20 cellular contexts compared by ENCODE assay signal in the genomic region with DNA sequence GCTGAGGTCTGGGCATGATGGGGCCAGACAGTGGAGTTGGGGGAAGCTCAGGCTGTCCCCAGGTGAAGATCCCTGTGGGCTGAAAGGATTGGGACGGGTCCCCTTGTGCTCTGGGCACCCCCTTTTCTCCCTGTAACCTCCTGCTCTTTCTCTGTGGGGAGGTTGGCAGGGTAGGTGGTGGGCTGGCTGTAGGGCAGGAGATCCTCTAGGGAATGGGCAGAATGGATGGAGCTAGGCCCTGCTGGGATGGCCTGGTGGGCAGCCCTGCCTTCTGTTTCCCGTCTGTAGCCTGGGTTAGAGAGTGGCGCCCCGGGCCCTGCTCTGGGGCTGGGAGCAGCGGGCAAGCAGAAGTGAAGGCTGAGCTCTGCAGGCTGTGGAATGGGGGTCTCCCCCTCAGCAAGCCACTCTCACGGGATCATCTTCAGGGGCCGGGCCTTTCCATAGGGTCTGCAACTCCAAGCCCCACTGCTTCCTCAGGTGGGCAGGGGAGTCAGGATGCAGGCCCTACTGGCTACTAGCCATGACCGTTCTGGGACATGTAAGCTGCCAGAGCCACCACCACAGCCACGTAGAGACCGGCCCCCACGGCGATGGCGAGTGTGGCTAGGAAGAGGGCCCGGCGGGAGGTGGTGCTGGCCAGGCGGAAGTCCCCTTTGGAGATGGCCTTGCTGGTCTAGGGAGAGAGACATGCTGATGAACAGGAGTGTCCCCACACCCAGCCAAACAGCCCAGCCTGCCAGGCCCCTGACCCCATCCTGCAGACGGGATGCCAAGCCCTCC. TPM values are rescaled to one million over a fixed set of nuclear protein-coding genes. Genes with fewer than 3 reads are reported as not detected.
A peak's percentile ranks its signal among the peaks of the same experiment; 100 is the strongest.
DNase-seq lines count a peak whose midpoint lies in the region; ATAC-seq, FAIRE-seq and TF ChIP-seq lines count a peak whose summit lies in the region.
"Had no signal": no experiment of that assay in that cellular context is flagged by ENCODE, and none has a peak within 500 bp of the region (broad histone marks: within the 10 kb centered on the region; RNA-seq: fewer than 3 reads in every experiment).

No MANE protein-coding gene starts in this region.

- no peaks in the 10 kb centered on the region for H3K9me2 ChIP-seq in GM23338 (ENCODE audit: insufficient read depth)

- no peak for TF ChIP-seq POLR2A in GM12892 (IDR thresholded peaks at IDR 0.05; ENCODE audit: low read depth, low read length)

- no peaks in the 10 kb centered on the region for H4K20me1 ChIP-seq in GM23338 (replicated peaks; ENCODE audit: insufficient read depth)

- no peaks in the 10 kb centered on the region for H3K79me2 ChIP-seq in GM23338 (replicated peaks; ENCODE audit: insufficient read depth)

- no peaks in the 10 kb centered on the region for H3K36me3 ChIP-seq in GM23338 (ENCODE audit: insufficient read depth)

- H3K4me3 Mint-ChIP-seq in GM23338 (no peak overlapping the region), chondrocyte (ENCODE audit: unreplicated experiment) (no peak overlapping the region), memory B cell (peak overlapping the region; percentile 21)
- H3K4me3 Mint-ChIP-seq in stimulated activated naive B cell treated with anti-CD40 and anti-IgM and Interleukin-4, amounts not matched to agents 10 μg/mL and 1 μg/mL and 100 μg/mL, for 72 hours, result no peak overlapping the region
- no peak overlapping the region for H3K4me3 Mint-ChIP-seq in activated T-helper 17 cell treated with anti-CD3 and anti-CD28 coated beads, Interleukin-2, amount 50 U/mL, for 72 hours
- no peak overlapping the region for H3K4me3 Mint-ChIP-seq in natural killer cell treated with Interleukin-12 subunit alpha and Interleukin-12 subunit beta and Interleukin-15 and Interleukin-18, amount 100 ng/mL, for 72 hours
- H3K4me3 Mint-ChIP-seq: CD4-positive, alpha-beta T cell; IgD-negative memory B cell had no signal

- DNase-seq in GM23338 (ENCODE audit: low spot score), result no peak
- peak; percentile 72 for DNase-seq in chondrocyte (ENCODE audit: low spot score)
- no peak for DNase-seq in memory B cell (ENCODE audit: low spot score in 2 of 2)
- no peak for DNase-seq in stimulated activated naive B cell treated with anti-CD40 and anti-IgM and Interleukin-4, amounts not matched to agents 10 μg/mL and 1 μg/mL and 100 μg/mL, for 72 hours
- no peak for DNase-seq in GM12892 (ENCODE audit: insufficient read length)
- no peak for DNase-seq in NCI-H1930 (lab: John Stamatoyannopoulos, UW)
- no peak for DNase-seq in natural killer cell treated with Interleukin-12 subunit alpha and Interleukin-12 subunit beta and Interleukin-15 and Interleukin-18, amount 100 ng/mL, for 72 hours (ENCODE audit: low spot score)
- DNase-seq: CD4-positive, alpha-beta T cell; DMS79; KG1 had no signal

- H3K27me3 ChIP-seq in GM23338 (ENCODE audit: insufficient read depth), result no peaks in the 10 kb centered on the region

- H3F3A ChIP-seq in GM23338 (replicated peaks; ENCODE audit: low read depth), result peaks cover 5% of the 10 kb centered on the region; the same call in 1 of the 2 replicates

- no peak overlapping the region for H3K27ac ChIP-seq in GM23338 (ENCODE audit: low read depth)
- H3K27ac ChIP-seq: A549 had no signal

- H3K4me1 Mint-ChIP-seq in GM23338 (peaks cover 13% of the 10 kb centered on the region), chondrocyte (ENCODE audit: low read depth) (peaks cover under 1% of the 10 kb centered on the region), memory B cell (peaks cover 32% of the 10 kb centered on the region)
- peaks cover 26 to 39% of the 10 kb centered on the region in 2 donors for H3K4me1 Mint-ChIP-seq in stimulated activated naive B cell treated with anti-CD40 and anti-IgM and Interleukin-4, amounts not matched to agents 10 μg/mL and 1 μg/mL and 100 μg/mL, for 72 hours
- H3K4me1 Mint-ChIP-seq in activated T-helper 17 cell treated with anti-CD3 and anti-CD28 coated beads, Interleukin-2, amount 50 U/mL, for 72 hours, result no peaks in the 10 kb centered on the region
- H3K4me1 Mint-ChIP-seq in natural killer cell treated with Interleukin-12 subunit alpha and Interleukin-12 subunit beta and Interleukin-15 and Interleukin-18, amount 100 ng/mL, for 72 hours (ENCODE audit: low read depth in 2 of 2), result peaks cover 0 to 7% of the 10 kb centered on the region in 2 donors

- H3K27me3 Mint-ChIP-seq in GM23338 (ENCODE audit: insufficient read depth, low read depth, poor library complexity) (peaks cover 7% of the 10 kb centered on the region), chondrocyte (ENCODE audit: low read depth) (peaks cover 26% of the 10 kb centered on the region), memory B cell (peaks cover 2% of the 10 kb centered on the region)
- H3K27me3 Mint-ChIP-seq in stimulated activated naive B cell treated with anti-CD40 and anti-IgM and Interleukin-4, amounts not matched to agents 10 μg/mL and 1 μg/mL and 100 μg/mL, for 72 hours, result no peaks in the 10 kb centered on the region
- H3K27me3 Mint-ChIP-seq in activated T-helper 17 cell treated with anti-CD3 and anti-CD28 coated beads, Interleukin-2, amount 50 U/mL, for 72 hours, result peaks cover 9% of the 10 kb centered on the region
- H3K27me3 Mint-ChIP-seq in natural killer cell treated with Interleukin-12 subunit alpha and Interleukin-12 subunit beta and Interleukin-15 and Interleukin-18, amount 100 ng/mL, for 72 hours, result peaks cover 0 to 2% of the 10 kb centered on the region in 2 donors

- H3K9me3 Mint-ChIP-seq in GM23338, result no peaks in the 10 kb centered on the region
- H3K9me3 Mint-ChIP-seq in chondrocyte (ENCODE audit: low read depth), result no peaks in the 10 kb centered on the region
- H3K9me3 Mint-ChIP-seq in memory B cell, result no peaks in the 10 kb centered on the region
- H3K9me3 Mint-ChIP-seq in stimulated activated naive B cell treated with anti-CD40 and anti-IgM and Interleukin-4, amounts not matched to agents 10 μg/mL and 1 μg/mL and 100 μg/mL, for 72 hours, result no peaks in the 10 kb centered on the region
- no peaks in the 10 kb centered on the region for H3K9me3 Mint-ChIP-seq in activated T-helper 17 cell treated with anti-CD3 and anti-CD28 coated beads, Interleukin-2, amount 50 U/mL, for 72 hours
- no peaks in the 10 kb centered on the region for H3K9me3 Mint-ChIP-seq in natural killer cell treated with Interleukin-12 subunit alpha and Interleukin-12 subunit beta and Interleukin-15 and Interleukin-18, amount 100 ng/mL, for 72 hours
- H3K9me3 Mint-ChIP-seq: CD4-positive, alpha-beta T cell; IgD-negative memory B cell had no signal

- H3K4me1 ChIP-seq in GM23338 (ENCODE audit: insufficient read depth), result peaks cover 11% of the 10 kb centered on the region
- H3K4me1 ChIP-seq: A549 had no signal

- no peak for FAIRE-seq in GM12892 (lab: Jason Lieb, UNC)
- FAIRE-seq: A549, GM12878, GM19239, H54 had no signal

- no peak overlapping the region for H3K4me3 ChIP-seq in GM23338
- H3K4me3 ChIP-seq: A549, GM12878 had no signal

- TF ChIP-seq CTCF in GM23338 (conservative IDR thresholded peaks at IDR 0.05; ENCODE audit: low read depth in 2 of 2) (no peak), chondrocyte (IDR thresholded peaks at IDR 0.05) (no peak)

- H3K36me3 Mint-ChIP-seq in GM23338 (ENCODE audit: low read depth), result no peaks in the 10 kb centered on the region; the same call in 1 of the 3 replicates
- no peaks in the 10 kb centered on the region for H3K36me3 Mint-ChIP-seq in chondrocyte (ENCODE audit: low read depth)
- H3K36me3 Mint-ChIP-seq in memory B cell, result no peaks in the 10 kb centered on the region
- H3K36me3 Mint-ChIP-seq in stimulated activated naive B cell treated with anti-CD40 and anti-IgM and Interleukin-4, amounts not matched to agents 10 μg/mL and 1 μg/mL and 100 μg/mL, for 72 hours, result no peaks in the 10 kb centered on the region
- no peaks in the 10 kb centered on the region for H3K36me3 Mint-ChIP-seq in activated T-helper 17 cell treated with anti-CD3 and anti-CD28 coated beads, Interleukin-2, amount 50 U/mL, for 72 hours (ENCODE audit: low read depth)
- H3K36me3 Mint-ChIP-seq in natural killer cell treated with Interleukin-12 subunit alpha and Interleukin-12 subunit beta and Interleukin-15 and Interleukin-18, amount 100 ng/mL, for 72 hours, result no peaks in the 10 kb centered on the region
- H3K36me3 Mint-ChIP-seq: IgD-negative memory B cell had no signal

- 0 out of 2 replicates have a peak overlapping the region, but pooled peaks have one; percentile 37 for H3K27ac Mint-ChIP-seq in GM23338
- H3K27ac Mint-ChIP-seq in chondrocyte (ENCODE audit: unreplicated experiment), result no peak overlapping the region
- H3K27ac Mint-ChIP-seq in memory B cell, result no peak overlapping the region
- peak overlapping the region; percentile 7 for H3K27ac Mint-ChIP-seq in stimulated activated naive B cell treated with anti-CD40 and anti-IgM and Interleukin-4, amounts not matched to agents 10 μg/mL and 1 μg/mL and 100 μg/mL, for 72 hours
- H3K27ac Mint-ChIP-seq in activated T-helper 17 cell treated with anti-CD3 and anti-CD28 coated beads, Interleukin-2, amount 50 U/mL, for 72 hours, result no peak overlapping the region
- H3K27ac Mint-ChIP-seq in natural killer cell treated with Interleukin-12 subunit alpha and Interleukin-12 subunit beta and Interleukin-15 and Interleukin-18, amount 100 ng/mL, for 72 hours, result no peak overlapping the region
- H3K27ac Mint-ChIP-seq: CD4-positive, alpha-beta T cell had no signal

- H3K4me2 ChIP-seq in GM23338, result no peak overlapping the region
- H3K4me2 ChIP-seq: A549 had no signal

- ATAC-seq in GM23338 (no peak), memory B cell (ENCODE audit: low read depth) (no peak)
- no peak for ATAC-seq in stimulated activated naive B cell treated with anti-CD40 and anti-IgM and Interleukin-4, amounts not matched to agents 10 μg/mL and 1 μg/mL and 100 μg/mL, for 72 hours (replicated peaks)
- ATAC-seq in activated T-helper 17 cell treated with anti-CD3 and anti-CD28 coated beads, Interleukin-2, amount 50 U/mL, for 72 hours (replicated peaks), result no peak
- no peak for ATAC-seq in natural killer cell treated with Interleukin-12 subunit alpha and Interleukin-12 subunit beta and Interleukin-15 and Interleukin-18, amount 100 ng/mL, for 72 hours
- ATAC-seq: A549, GM12878 had no signal

- no peak overlapping the region for H2AFZ ChIP-seq in GM23338

RNA-seq across cellular contexts. Expression of a gene that starts 18.8 kb away (rescaled TPM):
- total RNA-seq in GM23338 (2014; rRNA removed; shearing (Covaris generic)), result 1.6 and 2.1 TPM in 2 replicates
- 0.65 and 1.4 TPM in 2 replicates for polyA plus RNA-seq in GM23338 (2016; fragmentation: Nextera tagmentation; extraction: Ambion mirVana)
- not detected in 3 replicates for total RNA-seq in chondrocyte
- polyA plus RNA-seq in GM12892 (2012; ENCODE audit: missing spikeins), result not detected
- total RNA-seq in activated T-helper 17 cell treated with anti-CD3 and anti-CD28 coated beads, Interleukin-2, amount 50 U/mL, for 72 hours, result not detected
- total RNA-seq in natural killer cell treated with Interleukin-12 subunit alpha and Interleukin-12 subunit beta and Interleukin-15 and Interleukin-18, amount 100 ng/mL, for 72 hours, result not detected
- total RNA-seq: CD4-positive, alpha-beta T cell; G401; GM12878; HT1080 had no signal
- polyA plus RNA-seq: A549, AG04450, BJ, IgD-negative memory B cell had no signal

RNA-seq across cellular contexts. Expression of a gene that starts 58.9 kb away (rescaled TPM):
- total RNA-seq in GM23338 (2014; rRNA removed; shearing (Covaris generic)), result 129 and 143 TPM in 2 replicates
- 63.9 and 68.5 TPM in 2 replicates for polyA plus RNA-seq in GM23338 (2016; fragmentation: Nextera tagmentation; extraction: Ambion mirVana)
- not detected in 3 replicates for total RNA-seq in chondrocyte
- polyA plus RNA-seq in GM12892 (2012; ENCODE audit: missing spikeins), result not detected
- total RNA-seq in activated T-helper 17 cell treated with anti-CD3 and anti-CD28 coated beads, Interleukin-2, amount 50 U/mL, for 72 hours, result not detected
- not detected for total RNA-seq in natural killer cell treated with Interleukin-12 subunit alpha and Interleukin-12 subunit beta and Interleukin-15 and Interleukin-18, amount 100 ng/mL, for 72 hours
- total RNA-seq: CD4-positive, alpha-beta T cell; G401; HT1080 had no signal
- polyA plus RNA-seq: A549, AG04450, BJ, GM12878, IgD-negative memory B cell had no signal

Comparison
In these comparisons a context has a peak if more than half of its experiments do, and no peak if none do; other contexts are left out.
1. H3K27ac Mint-ChIP-seq: peak in GM23338 (single experiment) and stimulated activated naive B cell treated with anti-CD40 and anti-IgM and Interleukin-4, amounts not matched to agents 10 μg/mL and 1 μg/mL and 100 μg/mL, for 72 hours (single experiment); none in chondrocyte (single experiment), memory B cell (single experiment), activated T-helper 17 cell treated with anti-CD3 and anti-CD28 coated beads, Interleukin-2, amount 50 U/mL, for 72 hours (single experiment) and natural killer cell treated with Interleukin-12 subunit alpha and Interleukin-12 subunit beta and Interleukin-15 and Interleukin-18, amount 100 ng/mL, for 72 hours (0 of 2).
2. RNA of a gene that starts 58.9 kb away (total RNA-seq): 129 to 143 TPM in GM23338; not detected in chondrocyte, not detected in activated T-helper 17 cell treated with anti-CD3 and anti-CD28 coated beads, Interleukin-2, amount 50 U/mL, for 72 hours and not detected in natural killer cell treated with Interleukin-12 subunit alpha and Interleukin-12 subunit beta and Interleukin-15 and Interleukin-18, amount 100 ng/mL, for 72 hours; every median in the first group is over 100 times any median in the second.